ENCODE assay signal across 2 cellular contexts in genomic region chr7:30780909-30781308, GRCh38.
TF ChIP-seq lines count a peak whose summit lies in the region.

No MANE protein-coding gene starts in this region.

TF ChIP-seq in SK-N-SH, 30 proteins besides CTCF, POLR2A, EP300 and RAD21 (continued from another document):
- TF ChIP-seq, protein P1, sequence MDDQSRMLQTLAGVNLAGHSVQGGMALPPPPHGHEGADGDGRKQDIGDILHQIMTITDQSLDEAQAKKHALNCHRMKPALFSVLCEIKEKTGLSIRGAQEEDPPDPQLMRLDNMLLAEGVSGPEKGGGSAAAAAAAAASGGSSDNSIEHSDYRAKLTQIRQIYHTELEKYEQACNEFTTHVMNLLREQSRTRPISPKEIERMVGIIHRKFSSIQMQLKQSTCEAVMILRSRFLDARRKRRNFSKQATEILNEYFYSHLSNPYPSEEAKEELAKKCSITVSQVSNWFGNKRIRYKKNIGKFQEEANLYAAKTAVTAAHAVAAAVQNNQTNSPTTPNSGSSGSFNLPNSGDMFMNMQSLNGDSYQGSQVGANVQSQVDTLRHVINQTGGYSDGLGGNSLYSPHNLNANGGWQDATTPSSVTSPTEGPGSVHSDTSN (IDR thresholded peaks at IDR 0.05) = no peak
- no peak for TF ChIP-seq CHD2 (IDR thresholded peaks at IDR 0.05; ENCODE audit: low read length, partially characterized antibody)
- no peak for TF ChIP-seq RFX5 (IDR thresholded peaks at IDR 0.05; ENCODE audit: low read length)
- no peak for TF ChIP-seq ZBTB33 (IDR thresholded peaks at IDR 0.05; ENCODE audit: borderline replicate concordance, low read depth)
- TF ChIP-seq IRF3 (IDR thresholded peaks at IDR 0.05; ENCODE audit: low read depth, low read length) = no peak
- TF ChIP-seq FOSL2 (IDR thresholded peaks at IDR 0.05; ENCODE audit: borderline replicate concordance, low read depth) = no peak
- TF ChIP-seq, protein P2, sequence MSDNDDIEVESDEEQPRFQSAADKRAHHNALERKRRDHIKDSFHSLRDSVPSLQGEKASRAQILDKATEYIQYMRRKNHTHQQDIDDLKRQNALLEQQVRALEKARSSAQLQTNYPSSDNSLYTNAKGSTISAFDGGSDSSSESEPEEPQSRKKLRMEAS (IDR thresholded peaks at IDR 0.05; ENCODE audit: low read depth) = no peak
- no peak for TF ChIP-seq YY1 (IDR thresholded peaks at IDR 0.05; ENCODE audit: low read depth)
- TF ChIP-seq MEF2A (IDR thresholded peaks at IDR 0.05; ENCODE audit: borderline replicate concordance, low read depth) = no peak
- no peak for TF ChIP-seq JUND (IDR thresholded peaks at IDR 0.05)
- TF ChIP-seq NRF1 (IDR thresholded peaks at IDR 0.05; ENCODE audit: low read depth, low read length) = no peak
- TF ChIP-seq POLR2AphosphoS5 (IDR thresholded peaks at IDR 0.05; ENCODE audit: low read depth, low read length) = no peak

TF ChIP-seq in SK-N-SH treated with all-trans-retinoic acid at 6 μM for 48 hours, 23 proteins besides CTCF, POLR2A, EP300 and RAD21 (continued from another document):
- TF ChIP-seq, protein P3, sequence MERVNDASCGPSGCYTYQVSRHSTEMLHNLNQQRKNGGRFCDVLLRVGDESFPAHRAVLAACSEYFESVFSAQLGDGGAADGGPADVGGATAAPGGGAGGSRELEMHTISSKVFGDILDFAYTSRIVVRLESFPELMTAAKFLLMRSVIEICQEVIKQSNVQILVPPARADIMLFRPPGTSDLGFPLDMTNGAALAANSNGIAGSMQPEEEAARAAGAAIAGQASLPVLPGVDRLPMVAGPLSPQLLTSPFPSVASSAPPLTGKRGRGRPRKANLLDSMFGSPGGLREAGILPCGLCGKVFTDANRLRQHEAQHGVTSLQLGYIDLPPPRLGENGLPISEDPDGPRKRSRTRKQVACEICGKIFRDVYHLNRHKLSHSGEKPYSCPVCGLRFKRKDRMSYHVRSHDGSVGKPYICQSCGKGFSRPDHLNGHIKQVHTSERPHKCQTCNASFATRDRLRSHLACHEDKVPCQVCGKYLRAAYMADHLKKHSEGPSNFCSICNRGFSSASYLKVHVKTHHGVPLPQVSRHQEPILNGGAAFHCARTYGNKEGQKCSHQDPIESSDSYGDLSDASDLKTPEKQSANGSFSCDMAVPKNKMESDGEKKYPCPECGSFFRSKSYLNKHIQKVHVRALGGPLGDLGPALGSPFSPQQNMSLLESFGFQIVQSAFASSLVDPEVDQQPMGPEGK (CRISPR knock-in tag; IDR thresholded peaks at IDR 0.05; ENCODE audit: borderline replicate concordance) = no peak
- TF ChIP-seq ZFP30 (CRISPR knock-in tag; IDR thresholded peaks at IDR 0.05) (no peak), CSDC2 (CRISPR knock-in tag; IDR thresholded peaks at IDR 0.05) (no peak), ESRRG (CRISPR knock-in tag; IDR thresholded peaks at IDR 0.05) (no peak), BACH2 (CRISPR knock-in tag; IDR thresholded peaks at IDR 0.05; ENCODE audit: borderline replicate concordance) (no peak), TOX (CRISPR knock-in tag; IDR thresholded peaks at IDR 0.05; ENCODE audit: borderline replicate concordance) (no peak), ZNF565 (CRISPR knock-in tag; conservative IDR thresholded peaks at IDR 0.05; ENCODE audit: low read depth) (no peak), POU6F1 (CRISPR knock-in tag; IDR thresholded peaks at IDR 0.05; ENCODE audit: borderline replicate concordance, low read depth) (no peak), ISL1 (CRISPR knock-in tag; IDR thresholded peaks at IDR 0.05) (no peak)
TF ChIP-seq in SK-N-SH treated with all-trans-retinoic acid at 6 μM for 48 hours: peak in this region for 0.
